In the genomic region with DNA sequence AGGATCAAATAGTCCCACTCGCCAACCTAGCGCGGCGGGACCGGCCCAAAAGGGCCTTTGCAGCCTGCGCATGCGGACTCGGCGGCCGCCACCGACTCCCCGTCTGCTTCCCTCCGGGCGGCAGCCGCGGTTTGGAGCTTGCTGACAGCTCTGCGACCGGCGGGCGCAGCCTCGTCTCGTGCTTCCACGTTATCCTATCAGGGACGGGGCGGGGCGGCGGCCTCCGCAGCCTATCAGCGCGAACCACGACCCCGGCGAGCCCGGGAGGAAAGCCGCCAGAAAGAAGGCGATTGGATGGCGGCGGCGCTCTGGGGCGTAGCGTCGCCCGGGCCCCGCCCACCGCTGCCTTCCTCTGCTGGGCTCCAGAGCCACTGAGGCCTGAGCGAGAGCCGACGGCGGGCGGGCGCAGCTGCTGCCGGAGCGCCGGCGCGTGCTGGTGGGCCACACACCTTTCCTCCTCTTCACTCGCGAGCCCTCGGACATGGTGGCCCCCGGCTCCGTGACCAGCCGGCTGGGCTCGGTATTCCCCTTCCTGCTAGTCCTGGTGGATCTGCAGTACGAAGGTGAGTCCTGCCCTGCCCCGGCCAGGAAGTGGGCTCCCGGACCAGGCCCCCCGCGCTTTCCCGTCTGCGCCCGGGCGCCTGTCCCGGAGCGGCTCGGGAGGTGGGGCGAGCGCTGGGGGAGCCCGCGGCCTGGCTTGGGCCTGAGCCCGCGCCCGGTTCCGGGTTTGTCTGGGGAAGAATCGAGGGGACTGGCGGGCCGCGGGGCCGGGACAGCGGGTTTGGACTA, we compare ENCODE assay signal across 8 cellular contexts. TPM values are rescaled to one million over a fixed set of nuclear protein-coding genes. Genes with fewer than 3 reads are reported as not detected.
DNase-seq lines count a peak whose midpoint lies in the region; ATAC-seq and TF ChIP-seq lines count a peak whose summit lies in the region.

A gene with protein sequence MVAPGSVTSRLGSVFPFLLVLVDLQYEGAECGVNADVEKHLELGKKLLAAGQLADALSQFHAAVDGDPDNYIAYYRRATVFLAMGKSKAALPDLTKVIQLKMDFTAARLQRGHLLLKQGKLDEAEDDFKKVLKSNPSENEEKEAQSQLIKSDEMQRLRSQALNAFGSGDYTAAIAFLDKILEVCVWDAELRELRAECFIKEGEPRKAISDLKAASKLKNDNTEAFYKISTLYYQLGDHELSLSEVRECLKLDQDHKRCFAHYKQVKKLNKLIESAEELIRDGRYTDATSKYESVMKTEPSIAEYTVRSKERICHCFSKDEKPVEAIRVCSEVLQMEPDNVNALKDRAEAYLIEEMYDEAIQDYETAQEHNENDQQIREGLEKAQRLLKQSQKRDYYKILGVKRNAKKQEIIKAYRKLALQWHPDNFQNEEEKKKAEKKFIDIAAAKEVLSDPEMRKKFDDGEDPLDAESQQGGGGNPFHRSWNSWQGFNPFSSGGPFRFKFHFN (plus strand): TSS at position 365 of the 789 bp plus-strand sequence. CDS start 117 bp downstream, at position 482.

- intact Hi-C loops in dendritic cell treated with granulocyte-macrophage colony-stimulating factor and Interleukin-4, amounts not matched to agents 40 ng/mL and 50 ng/mL, for 4 days (cut with micrococcal nuclease) = loop anchor here (5.0 kb wide), 1 partner anchor 35 kb away; no protein-coding TSS in a partner anchor
- intact Hi-C loops in left lung (cut with DNase I) = no loop called here

- TF ChIP-seq CTCF in C4-2B (conservative IDR thresholded peaks at IDR 0.05) (no peak), left lung (IDR thresholded peaks at IDR 0.05) (no peak)

- H3K27ac Mint-ChIP-seq in dendritic cell treated with granulocyte-macrophage colony-stimulating factor and Interleukin-4, amounts not matched to agents 40 ng/mL and 50 ng/mL, for 4 days = peak within 1 kb of the TSS; percentile 95

- H3K9me3 Mint-ChIP-seq in dendritic cell treated with granulocyte-macrophage colony-stimulating factor and Interleukin-4, amounts not matched to agents 40 ng/mL and 50 ng/mL, for 4 days = peaks cover under 1% of the 10 kb centered on the region

- H3K4me1 ChIP-seq in left lung = peaks cover 14 to 58% of the 10 kb centered on the region in 2 donors

- no peaks in the 10 kb centered on the region for H3K27me3 Mint-ChIP-seq in dendritic cell treated with granulocyte-macrophage colony-stimulating factor and Interleukin-4, amounts not matched to agents 40 ng/mL and 50 ng/mL, for 4 days

- H3K36me3 ChIP-seq in left lung = peaks cover 0 to under 1% of the 10 kb centered on the region in 2 donors

- no peaks in the 10 kb centered on the region for H3K27me3 ChIP-seq in left lung

- ATAC-seq in GM19395 (IDR thresholded peaks at IDR 0.05; ENCODE audit: unreplicated experiment) = peak; percentile 94
- peak; percentile 96 for ATAC-seq in HG03565 (IDR thresholded peaks at IDR 0.05; ENCODE audit: unreplicated experiment)
- peak; percentile 97 for ATAC-seq in left lung

- DNase-seq in NCI-H774 (lab: John Stamatoyannopoulos, UW) = peak; percentile 95
- DNase-seq in activated CD4-positive, alpha-beta T cell treated with anti-CD3 and anti-CD28 coated beads, Interleukin-2, amount 50 U/mL, for 4 hours = peak; percentile 97
- DNase-seq in left lung = peak; percentile 99 to 100
- DNase-seq in stimulated activated CD4-positive, alpha-beta T cell treated with anti-CD3 and anti-CD28 coated beads, Interleukin-2, amount 100 ng/mL, for 48 hours = peak; percentile 93 to 96

- peak within 1 kb of the TSS; percentile 96 for H3K4me3 Mint-ChIP-seq in dendritic cell treated with granulocyte-macrophage colony-stimulating factor and Interleukin-4, amounts not matched to agents 40 ng/mL and 50 ng/mL, for 4 days

- peaks cover 0 to 8% of the 10 kb centered on the region in 2 donors for H3K9me3 ChIP-seq in left lung

- peak within 1 kb of the TSS; percentile 80 to 82 for H3K4me3 ChIP-seq in left lung

- peaks cover 76% of the 10 kb centered on the region for H3K4me1 Mint-ChIP-seq in dendritic cell treated with granulocyte-macrophage colony-stimulating factor and Interleukin-4, amounts not matched to agents 40 ng/mL and 50 ng/mL, for 4 days (ENCODE audit: low read depth)

- H3K27ac ChIP-seq in C4-2B (peak within 1 kb of the TSS; percentile 94), left lung (peak within 1 kb of the TSS; percentile 95 to 99)

- peaks cover 31% of the 10 kb centered on the region for H3K36me3 Mint-ChIP-seq in dendritic cell treated with granulocyte-macrophage colony-stimulating factor and Interleukin-4, amounts not matched to agents 40 ng/mL and 50 ng/mL, for 4 days (ENCODE audit: low read depth)

RNA-seq across cellular contexts. Expression of the gene that starts here (rescaled TPM):
- 10 to 100 TPM; 61.2 to 87.8 TPM for total RNA-seq in left lung

Comparison
In these comparisons a context has a peak if more than half of its experiments do, and no peak if none do; other contexts are left out.
1. Peak in every context shown above with its lines: DNase-seq, ATAC-seq, H3K4me3 ChIP-seq and H3K27ac ChIP-seq.